ENCODE assay signal across 8 cellular contexts in genomic region chr1:87333692-87334347, GRCh38. TPM values are rescaled to one million over a fixed set of nuclear protein-coding genes. Genes with fewer than 3 reads are reported as not detected.
A peak's percentile ranks its signal among the peaks of the same experiment; 100 is the strongest.
DNase-seq lines count a peak whose midpoint lies in the region; ATAC-seq and TF ChIP-seq lines count a peak whose summit lies in the region.

No MANE protein-coding gene starts in this region.

- intact Hi-C loops in Calu3 (cut with micrococcal nuclease; ENCODE audit: unreplicated experiment) (loop anchor here (2.0 to 5.0 kb wide), 2 partner anchors 117 to 463 kb away; no protein-coding TSS in a partner anchor), left lung (cut with DNase I) (no loop called here), uterus (cut with DNase I; ENCODE audit: low total_unique reads) (no loop called here)

- peaks cover 25% of the 10 kb centered on the region for H3K4me1 Mint-ChIP-seq in Calu3 (ENCODE audit: low read depth, unreplicated experiment)
- H3K4me1 Mint-ChIP-seq in activated naive CD8-positive, alpha-beta T cell treated with anti-CD3 and anti-CD28 coated beads, Interleukin-2, amount 50 U/mL, for 24 hours, result peaks cover 74% of the 10 kb centered on the region

- H3K4me3 Mint-ChIP-seq in Calu3 (ENCODE audit: low read depth, unreplicated experiment), result peak overlapping the region; percentile 94
- peak overlapping the region; percentile 85 for H3K4me3 Mint-ChIP-seq in activated naive CD8-positive, alpha-beta T cell treated with anti-CD3 and anti-CD28 coated beads, Interleukin-2, amount 50 U/mL, for 24 hours

- H3K27ac Mint-ChIP-seq in Calu3 (ENCODE audit: unreplicated experiment), result peak overlapping the region; percentile 87
- H3K27ac Mint-ChIP-seq in activated naive CD8-positive, alpha-beta T cell treated with anti-CD3 and anti-CD28 coated beads, Interleukin-2, amount 50 U/mL, for 24 hours, result peak overlapping the region; percentile 92

- peak overlapping the region; percentile 45 to 76 for H3K4me3 ChIP-seq in left lung
- peak overlapping the region in 1 of 2 donors; percentile 53 for H3K4me3 ChIP-seq in uterus

- H3K9me3 ChIP-seq in left lung (no peaks in the 10 kb centered on the region), uterus (no peaks in the 10 kb centered on the region)

- peaks cover 27 to 67% of the 10 kb centered on the region in 2 donors for H3K4me1 ChIP-seq in left lung
- H3K4me1 ChIP-seq in uterus, result peaks cover 6 to 14% of the 10 kb centered on the region in 2 donors

- peak overlapping the region; percentile 81 to 87 for H3K27ac ChIP-seq in left lung
- H3K27ac ChIP-seq in uterus, result peak overlapping the region; percentile 58 to 80

- TF ChIP-seq CTCF in Calu3 (IDR thresholded peaks at IDR 0.05; ENCODE audit: unreplicated experiment) (no peak), left lung (IDR thresholded peaks at IDR 0.05) (no peak), uterus (IDR thresholded peaks at IDR 0.05) (peak in 1 of 4 experiments; percentile 4)

- CTCF ChIA-PET in Calu3 (lab: Charles Lee), result interaction anchor here (0.7 to 1.7 kb wide), 6 partner anchors 12 to 905 kb away, joined by 4 to 11 read pairs (median 7); no protein-coding TSS in a partner anchor

- ATAC-seq in HG03442 (IDR thresholded peaks at IDR 0.05; ENCODE audit: unreplicated experiment), result peak; percentile 16
- ATAC-seq in activated naive CD8-positive, alpha-beta T cell treated with anti-CD3 and anti-CD28 coated beads, Interleukin-2, amount 50 U/mL, for 24 hours, result peak; percentile 51
- ATAC-seq in left lung, result no peak
- no peak for ATAC-seq in GM18511 (IDR thresholded peaks at IDR 0.05; ENCODE audit: unreplicated experiment)
- ATAC-seq in HG03175 (IDR thresholded peaks at IDR 0.05; ENCODE audit: unreplicated experiment), result no peak
- ATAC-seq in left lobe of liver, result no peak

- TF ChIP-seq POLR2A in uterus (IDR thresholded peaks at IDR 0.05), result no peak

- peaks cover 0 to 4% of the 10 kb centered on the region in 2 donors for H3K36me3 ChIP-seq in left lung
- H3K36me3 ChIP-seq in uterus, result no peaks in the 10 kb centered on the region

- H3K27me3 Mint-ChIP-seq in Calu3 (ENCODE audit: unreplicated experiment), result no peaks in the 10 kb centered on the region
- peaks cover 6% of the 10 kb centered on the region for H3K27me3 Mint-ChIP-seq in activated naive CD8-positive, alpha-beta T cell treated with anti-CD3 and anti-CD28 coated beads, Interleukin-2, amount 50 U/mL, for 24 hours

- no TSS peak for BruUV-seq in Calu3 (replicated peaks; lab: Mats Ljungman, UMichigan)

- peaks cover 96% of the 10 kb centered on the region for H3K36me3 Mint-ChIP-seq in Calu3 (ENCODE audit: insufficient read depth, unreplicated experiment)
- H3K36me3 Mint-ChIP-seq in activated naive CD8-positive, alpha-beta T cell treated with anti-CD3 and anti-CD28 coated beads, Interleukin-2, amount 50 U/mL, for 24 hours (ENCODE audit: low read depth), result peaks cover 24% of the 10 kb centered on the region

- H3K9me3 Mint-ChIP-seq in Calu3 (ENCODE audit: low read depth, unreplicated experiment), result no peaks in the 10 kb centered on the region
- H3K9me3 Mint-ChIP-seq in activated naive CD8-positive, alpha-beta T cell treated with anti-CD3 and anti-CD28 coated beads, Interleukin-2, amount 50 U/mL, for 24 hours, result no peaks in the 10 kb centered on the region

- no peak for DNase-seq in Calu3
- DNase-seq in activated naive CD8-positive, alpha-beta T cell treated with anti-CD3 and anti-CD28 coated beads, Interleukin-2, amount 50 U/mL, for 24 hours, result peak; percentile 10
- DNase-seq in left lung, result no peak
- no peak for DNase-seq in uterus
- no peak for DNase-seq in left lobe of liver (ENCODE audit: low spot score)

- H3K27me3 ChIP-seq in left lung (no peaks in the 10 kb centered on the region), uterus (no peaks in the 10 kb centered on the region)

RNA-seq across cellular contexts. Expression of gene LMO4, which starts 5.1 kb away (rescaled TPM):
- 95.0 and 132 TPM in 2 replicates for total RNA-seq in Calu3 (2022)
- 10 to 100 TPM; 56.9 to 66.1 TPM for total RNA-seq in left lung
- 100 to 1,000 TPM in 1 of 4 donors, 10 to 100 TPM in 3; 38.7 to 178 (median 60.9) TPM for total RNA-seq in uterus
- total RNA-seq in left lobe of liver, result 17.7 TPM

Comparison
In these comparisons a context has a peak if more than half of its experiments do, and no peak if none do; other contexts are left out.
1. ATAC-seq: peak in HG03442 (single experiment) and activated naive CD8-positive, alpha-beta T cell treated with anti-CD3 and anti-CD28 coated beads, Interleukin-2, amount 50 U/mL, for 24 hours (single experiment); none in left lung (single experiment), GM18511 (single experiment), HG03175 (single experiment) and left lobe of liver (single experiment).